ENCODE assay signal across 1 cellular context in the genomic region with DNA sequence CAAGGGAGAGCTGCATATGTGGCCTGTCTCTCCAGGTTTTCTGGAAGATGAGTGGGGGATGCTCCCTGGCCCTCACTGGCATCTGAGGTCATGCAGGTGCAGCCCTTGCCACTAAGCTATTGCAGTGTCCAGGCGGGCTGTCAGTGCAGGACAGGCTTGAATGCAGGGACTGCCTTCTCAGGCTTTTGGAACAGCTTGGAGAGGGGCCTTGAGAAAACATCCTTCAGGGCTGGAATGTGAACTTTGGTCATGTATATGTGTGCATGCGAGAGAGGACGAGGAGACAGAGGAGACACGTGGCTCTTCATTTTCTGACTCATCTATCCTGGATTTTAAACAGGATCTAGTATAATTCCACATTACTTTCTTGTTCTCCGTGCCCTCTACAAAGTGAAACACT.
TF ChIP-seq lines count a peak whose summit lies in the region.

No MANE protein-coding gene starts in this region.

TF ChIP-seq in HepG2, 621 proteins besides CTCF, POLR2A, EP300 and RAD21 (continued from another document and continues in another):
- TF ChIP-seq, protein P1, sequence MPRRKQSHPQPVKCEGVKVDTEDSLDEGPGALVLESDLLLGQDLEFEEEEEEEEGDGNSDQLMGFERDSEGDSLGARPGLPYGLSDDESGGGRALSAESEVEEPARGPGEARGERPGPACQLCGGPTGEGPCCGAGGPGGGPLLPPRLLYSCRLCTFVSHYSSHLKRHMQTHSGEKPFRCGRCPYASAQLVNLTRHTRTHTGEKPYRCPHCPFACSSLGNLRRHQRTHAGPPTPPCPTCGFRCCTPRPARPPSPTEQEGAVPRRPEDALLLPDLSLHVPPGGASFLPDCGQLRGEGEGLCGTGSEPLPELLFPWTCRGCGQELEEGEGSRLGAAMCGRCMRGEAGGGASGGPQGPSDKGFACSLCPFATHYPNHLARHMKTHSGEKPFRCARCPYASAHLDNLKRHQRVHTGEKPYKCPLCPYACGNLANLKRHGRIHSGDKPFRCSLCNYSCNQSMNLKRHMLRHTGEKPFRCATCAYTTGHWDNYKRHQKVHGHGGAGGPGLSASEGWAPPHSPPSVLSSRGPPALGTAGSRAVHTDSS (CRISPR knock-in tag; conservative IDR thresholded peaks at IDR 0.05) = no peak
- TF ChIP-seq, protein P2, sequence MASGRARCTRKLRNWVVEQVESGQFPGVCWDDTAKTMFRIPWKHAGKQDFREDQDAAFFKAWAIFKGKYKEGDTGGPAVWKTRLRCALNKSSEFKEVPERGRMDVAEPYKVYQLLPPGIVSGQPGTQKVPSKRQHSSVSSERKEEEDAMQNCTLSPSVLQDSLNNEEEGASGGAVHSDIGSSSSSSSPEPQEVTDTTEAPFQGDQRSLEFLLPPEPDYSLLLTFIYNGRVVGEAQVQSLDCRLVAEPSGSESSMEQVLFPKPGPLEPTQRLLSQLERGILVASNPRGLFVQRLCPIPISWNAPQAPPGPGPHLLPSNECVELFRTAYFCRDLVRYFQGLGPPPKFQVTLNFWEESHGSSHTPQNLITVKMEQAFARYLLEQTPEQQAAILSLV (CRISPR knock-in tag; IDR thresholded peaks at IDR 0.05; ENCODE audit: borderline replicate concordance) = 0 out of 2 replicates have a peak, but pooled peaks have one; percentile 9
- TF ChIP-seq ZNF335 (CRISPR knock-in tag; IDR thresholded peaks at IDR 0.05) (no peak), ZNF577 (CRISPR knock-in tag; IDR thresholded peaks at IDR 0.05; ENCODE audit: borderline replicate concordance, low read depth) (no peak), PAF1 (CRISPR knock-in tag; IDR thresholded peaks at IDR 0.05) (no peak), RCOR2 (CRISPR knock-in tag; IDR thresholded peaks at IDR 0.05) (no peak), ZNF121 (CRISPR knock-in tag; IDR thresholded peaks at IDR 0.05) (no peak), FOSL2 (CRISPR knock-in tag; IDR thresholded peaks at IDR 0.05) (peak; percentile 83), KLF13 (CRISPR knock-in tag; IDR thresholded peaks at IDR 0.05) (no peak), BRD4 (CRISPR knock-in tag; IDR thresholded peaks at IDR 0.05) (no peak), ZNF260 (CRISPR knock-in tag; IDR thresholded peaks at IDR 0.05; ENCODE audit: borderline replicate concordance, low read depth) (no peak), SMC3 (IDR thresholded peaks at IDR 0.05; ENCODE audit: low read length) (no peak), CBX5 (CRISPR knock-in tag; IDR thresholded peaks at IDR 0.05; ENCODE audit: borderline replicate concordance) (no peak), RAD51 (IDR thresholded peaks at IDR 0.05; ENCODE audit: borderline replicate concordance) (no peak), FOXC1 (CRISPR knock-in tag; IDR thresholded peaks at IDR 0.05; ENCODE audit: borderline replicate concordance) (no peak), ERF (CRISPR knock-in tag; IDR thresholded peaks at IDR 0.05) (no peak), RFX3 (CRISPR knock-in tag; IDR thresholded peaks at IDR 0.05) (no peak), PHF20 (CRISPR knock-in tag; IDR thresholded peaks at IDR 0.05) (no peak), SIN3B (IDR thresholded peaks at IDR 0.05; ENCODE audit: low read length) (no peak), ZNF337 (CRISPR knock-in tag; IDR thresholded peaks at IDR 0.05; ENCODE audit: borderline replicate concordance, low read depth) (no peak), ZKSCAN8 (CRISPR knock-in tag; IDR thresholded peaks at IDR 0.05; ENCODE audit: borderline replicate concordance) (no peak), KAT7 (CRISPR knock-in tag; IDR thresholded peaks at IDR 0.05; ENCODE audit: borderline replicate concordance) (no peak), ARNTL (CRISPR knock-in tag; IDR thresholded peaks at IDR 0.05) (no peak), TOE1 (CRISPR knock-in tag; IDR thresholded peaks at IDR 0.05) (no peak)
- TF ChIP-seq, protein P3, sequence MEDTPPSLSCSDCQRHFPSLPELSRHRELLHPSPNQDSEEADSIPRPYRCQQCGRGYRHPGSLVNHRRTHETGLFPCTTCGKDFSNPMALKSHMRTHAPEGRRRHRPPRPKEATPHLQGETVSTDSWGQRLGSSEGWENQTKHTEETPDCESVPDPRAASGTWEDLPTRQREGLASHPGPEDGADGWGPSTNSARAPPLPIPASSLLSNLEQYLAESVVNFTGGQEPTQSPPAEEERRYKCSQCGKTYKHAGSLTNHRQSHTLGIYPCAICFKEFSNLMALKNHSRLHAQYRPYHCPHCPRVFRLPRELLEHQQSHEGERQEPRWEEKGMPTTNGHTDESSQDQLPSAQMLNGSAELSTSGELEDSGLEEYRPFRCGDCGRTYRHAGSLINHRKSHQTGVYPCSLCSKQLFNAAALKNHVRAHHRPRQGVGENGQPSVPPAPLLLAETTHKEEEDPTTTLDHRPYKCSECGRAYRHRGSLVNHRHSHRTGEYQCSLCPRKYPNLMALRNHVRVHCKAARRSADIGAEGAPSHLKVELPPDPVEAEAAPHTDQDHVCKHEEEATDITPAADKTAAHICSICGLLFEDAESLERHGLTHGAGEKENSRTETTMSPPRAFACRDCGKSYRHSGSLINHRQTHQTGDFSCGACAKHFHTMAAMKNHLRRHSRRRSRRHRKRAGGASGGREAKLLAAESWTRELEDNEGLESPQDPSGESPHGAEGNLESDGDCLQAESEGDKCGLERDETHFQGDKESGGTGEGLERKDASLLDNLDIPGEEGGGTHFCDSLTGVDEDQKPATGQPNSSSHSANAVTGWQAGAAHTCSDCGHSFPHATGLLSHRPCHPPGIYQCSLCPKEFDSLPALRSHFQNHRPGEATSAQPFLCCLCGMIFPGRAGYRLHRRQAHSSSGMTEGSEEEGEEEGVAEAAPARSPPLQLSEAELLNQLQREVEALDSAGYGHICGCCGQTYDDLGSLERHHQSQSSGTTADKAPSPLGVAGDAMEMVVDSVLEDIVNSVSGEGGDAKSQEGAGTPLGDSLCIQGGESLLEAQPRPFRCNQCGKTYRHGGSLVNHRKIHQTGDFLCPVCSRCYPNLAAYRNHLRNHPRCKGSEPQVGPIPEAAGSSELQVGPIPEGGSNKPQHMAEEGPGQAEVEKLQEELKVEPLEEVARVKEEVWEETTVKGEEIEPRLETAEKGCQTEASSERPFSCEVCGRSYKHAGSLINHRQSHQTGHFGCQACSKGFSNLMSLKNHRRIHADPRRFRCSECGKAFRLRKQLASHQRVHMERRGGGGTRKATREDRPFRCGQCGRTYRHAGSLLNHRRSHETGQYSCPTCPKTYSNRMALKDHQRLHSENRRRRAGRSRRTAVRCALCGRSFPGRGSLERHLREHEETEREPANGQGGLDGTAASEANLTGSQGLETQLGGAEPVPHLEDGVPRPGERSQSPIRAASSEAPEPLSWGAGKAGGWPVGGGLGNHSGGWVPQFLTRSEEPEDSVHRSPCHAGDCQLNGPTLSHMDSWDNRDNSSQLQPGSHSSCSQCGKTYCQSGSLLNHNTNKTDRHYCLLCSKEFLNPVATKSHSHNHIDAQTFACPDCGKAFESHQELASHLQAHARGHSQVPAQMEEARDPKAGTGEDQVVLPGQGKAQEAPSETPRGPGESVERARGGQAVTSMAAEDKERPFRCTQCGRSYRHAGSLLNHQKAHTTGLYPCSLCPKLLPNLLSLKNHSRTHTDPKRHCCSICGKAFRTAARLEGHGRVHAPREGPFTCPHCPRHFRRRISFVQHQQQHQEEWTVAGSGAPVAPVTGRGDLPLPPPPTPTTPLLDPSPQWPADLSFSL (CRISPR knock-in tag; IDR thresholded peaks at IDR 0.05) = no peak
- TF ChIP-seq, protein P4, sequence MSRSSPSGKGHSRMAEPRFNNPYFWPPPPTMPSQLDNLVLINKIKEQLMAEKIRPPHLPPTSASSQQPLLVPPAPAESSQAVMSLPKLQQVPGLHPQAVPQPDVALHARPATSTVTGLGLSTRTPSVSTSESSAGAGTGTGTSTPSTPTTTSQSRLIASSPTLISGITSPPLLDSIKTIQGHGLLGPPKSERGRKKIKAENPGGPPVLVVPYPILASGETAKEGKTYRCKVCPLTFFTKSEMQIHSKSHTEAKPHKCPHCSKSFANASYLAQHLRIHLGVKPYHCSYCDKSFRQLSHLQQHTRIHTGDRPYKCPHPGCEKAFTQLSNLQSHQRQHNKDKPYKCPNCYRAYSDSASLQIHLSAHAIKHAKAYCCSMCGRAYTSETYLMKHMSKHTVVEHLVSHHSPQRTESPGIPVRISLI (CRISPR knock-in tag; IDR thresholded peaks at IDR 0.05; ENCODE audit: borderline replicate concordance) = no peak
- TF ChIP-seq, protein P5, sequence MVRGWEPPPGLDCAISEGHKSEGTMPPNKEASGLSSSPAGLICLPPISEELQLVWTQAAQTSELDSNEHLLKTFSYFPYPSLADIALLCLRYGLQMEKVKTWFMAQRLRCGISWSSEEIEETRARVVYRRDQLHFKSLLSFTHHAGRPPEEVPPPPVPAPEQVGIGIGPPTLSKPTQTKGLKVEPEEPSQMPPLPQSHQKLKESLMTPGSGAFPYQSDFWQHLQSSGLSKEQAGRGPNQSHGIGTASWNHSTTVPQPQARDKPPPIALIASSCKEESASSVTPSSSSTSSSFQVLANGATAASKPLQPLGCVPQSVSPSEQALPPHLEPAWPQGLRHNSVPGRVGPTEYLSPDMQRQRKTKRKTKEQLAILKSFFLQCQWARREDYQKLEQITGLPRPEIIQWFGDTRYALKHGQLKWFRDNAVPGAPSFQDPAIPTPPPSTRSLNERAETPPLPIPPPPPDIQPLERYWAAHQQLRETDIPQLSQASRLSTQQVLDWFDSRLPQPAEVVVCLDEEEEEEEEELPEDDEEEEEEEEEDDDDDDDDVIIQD (CRISPR knock-in tag; IDR thresholded peaks at IDR 0.05; ENCODE audit: low read depth) = no peak
- TF ChIP-seq, protein P6, sequence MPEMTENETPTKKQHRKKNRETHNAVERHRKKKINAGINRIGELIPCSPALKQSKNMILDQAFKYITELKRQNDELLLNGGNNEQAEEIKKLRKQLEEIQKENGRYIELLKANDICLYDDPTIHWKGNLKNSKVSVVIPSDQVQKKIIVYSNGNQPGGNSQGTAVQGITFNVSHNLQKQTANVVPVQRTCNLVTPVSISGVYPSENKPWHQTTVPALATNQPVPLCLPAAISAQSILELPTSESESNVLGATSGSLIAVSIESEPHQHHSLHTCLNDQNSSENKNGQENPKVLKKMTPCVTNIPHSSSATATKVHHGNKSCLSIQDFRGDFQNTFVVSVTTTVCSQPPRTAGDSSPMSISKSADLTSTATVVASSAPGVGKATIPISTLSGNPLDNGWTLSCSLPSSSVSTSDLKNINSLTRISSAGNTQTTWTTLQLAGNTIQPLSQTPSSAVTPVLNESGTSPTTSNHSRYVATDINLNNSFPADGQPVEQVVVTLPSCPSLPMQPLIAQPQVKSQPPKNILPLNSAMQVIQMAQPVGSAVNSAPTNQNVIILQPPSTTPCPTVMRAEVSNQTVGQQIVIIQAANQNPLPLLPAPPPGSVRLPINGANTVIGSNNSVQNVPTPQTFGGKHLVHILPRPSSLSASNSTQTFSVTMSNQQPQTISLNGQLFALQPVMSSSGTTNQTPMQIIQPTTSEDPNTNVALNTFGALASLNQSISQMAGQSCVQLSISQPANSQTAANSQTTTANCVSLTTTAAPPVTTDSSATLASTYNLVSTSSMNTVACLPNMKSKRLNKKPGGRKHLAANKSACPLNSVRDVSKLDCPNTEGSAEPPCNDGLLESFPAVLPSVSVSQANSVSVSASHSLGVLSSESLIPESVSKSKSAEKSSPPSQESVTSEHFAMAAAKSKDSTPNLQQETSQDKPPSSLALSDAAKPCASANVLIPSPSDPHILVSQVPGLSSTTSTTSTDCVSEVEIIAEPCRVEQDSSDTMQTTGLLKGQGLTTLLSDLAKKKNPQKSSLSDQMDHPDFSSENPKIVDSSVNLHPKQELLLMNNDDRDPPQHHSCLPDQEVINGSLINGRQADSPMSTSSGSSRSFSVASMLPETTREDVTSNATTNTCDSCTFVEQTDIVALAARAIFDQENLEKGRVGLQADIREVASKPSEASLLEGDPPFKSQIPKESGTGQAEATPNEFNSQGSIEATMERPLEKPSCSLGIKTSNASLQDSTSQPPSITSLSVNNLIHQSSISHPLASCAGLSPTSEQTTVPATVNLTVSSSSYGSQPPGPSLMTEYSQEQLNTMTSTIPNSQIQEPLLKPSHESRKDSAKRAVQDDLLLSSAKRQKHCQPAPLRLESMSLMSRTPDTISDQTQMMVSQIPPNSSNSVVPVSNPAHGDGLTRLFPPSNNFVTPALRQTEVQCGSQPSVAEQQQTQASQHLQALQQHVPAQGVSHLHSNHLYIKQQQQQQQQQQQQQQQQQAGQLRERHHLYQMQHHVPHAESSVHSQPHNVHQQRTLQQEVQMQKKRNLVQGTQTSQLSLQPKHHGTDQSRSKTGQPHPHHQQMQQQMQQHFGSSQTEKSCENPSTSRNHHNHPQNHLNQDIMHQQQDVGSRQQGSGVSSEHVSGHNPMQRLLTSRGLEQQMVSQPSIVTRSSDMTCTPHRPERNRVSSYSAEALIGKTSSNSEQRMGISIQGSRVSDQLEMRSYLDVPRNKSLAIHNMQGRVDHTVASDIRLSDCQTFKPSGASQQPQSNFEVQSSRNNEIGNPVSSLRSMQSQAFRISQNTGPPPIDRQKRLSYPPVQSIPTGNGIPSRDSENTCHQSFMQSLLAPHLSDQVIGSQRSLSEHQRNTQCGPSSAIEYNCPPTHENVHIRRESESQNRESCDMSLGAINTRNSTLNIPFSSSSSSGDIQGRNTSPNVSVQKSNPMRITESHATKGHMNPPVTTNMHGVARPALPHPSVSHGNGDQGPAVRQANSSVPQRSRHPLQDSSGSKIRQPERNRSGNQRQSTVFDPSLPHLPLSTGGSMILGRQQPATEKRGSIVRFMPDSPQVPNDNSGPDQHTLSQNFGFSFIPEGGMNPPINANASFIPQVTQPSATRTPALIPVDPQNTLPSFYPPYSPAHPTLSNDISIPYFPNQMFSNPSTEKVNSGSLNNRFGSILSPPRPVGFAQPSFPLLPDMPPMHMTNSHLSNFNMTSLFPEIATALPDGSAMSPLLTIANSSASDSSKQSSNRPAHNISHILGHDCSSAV (CRISPR knock-in tag; IDR thresholded peaks at IDR 0.05; ENCODE audit: borderline replicate concordance) = no peak
- TF ChIP-seq, protein P7, sequence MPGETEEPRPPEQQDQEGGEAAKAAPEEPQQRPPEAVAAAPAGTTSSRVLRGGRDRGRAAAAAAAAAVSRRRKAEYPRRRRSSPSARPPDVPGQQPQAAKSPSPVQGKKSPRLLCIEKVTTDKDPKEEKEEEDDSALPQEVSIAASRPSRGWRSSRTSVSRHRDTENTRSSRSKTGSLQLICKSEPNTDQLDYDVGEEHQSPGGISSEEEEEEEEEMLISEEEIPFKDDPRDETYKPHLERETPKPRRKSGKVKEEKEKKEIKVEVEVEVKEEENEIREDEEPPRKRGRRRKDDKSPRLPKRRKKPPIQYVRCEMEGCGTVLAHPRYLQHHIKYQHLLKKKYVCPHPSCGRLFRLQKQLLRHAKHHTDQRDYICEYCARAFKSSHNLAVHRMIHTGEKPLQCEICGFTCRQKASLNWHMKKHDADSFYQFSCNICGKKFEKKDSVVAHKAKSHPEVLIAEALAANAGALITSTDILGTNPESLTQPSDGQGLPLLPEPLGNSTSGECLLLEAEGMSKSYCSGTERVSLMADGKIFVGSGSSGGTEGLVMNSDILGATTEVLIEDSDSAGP (CRISPR knock-in tag; IDR thresholded peaks at IDR 0.05; ENCODE audit: borderline replicate concordance) = no peak
- TF ChIP-seq, protein P8, sequence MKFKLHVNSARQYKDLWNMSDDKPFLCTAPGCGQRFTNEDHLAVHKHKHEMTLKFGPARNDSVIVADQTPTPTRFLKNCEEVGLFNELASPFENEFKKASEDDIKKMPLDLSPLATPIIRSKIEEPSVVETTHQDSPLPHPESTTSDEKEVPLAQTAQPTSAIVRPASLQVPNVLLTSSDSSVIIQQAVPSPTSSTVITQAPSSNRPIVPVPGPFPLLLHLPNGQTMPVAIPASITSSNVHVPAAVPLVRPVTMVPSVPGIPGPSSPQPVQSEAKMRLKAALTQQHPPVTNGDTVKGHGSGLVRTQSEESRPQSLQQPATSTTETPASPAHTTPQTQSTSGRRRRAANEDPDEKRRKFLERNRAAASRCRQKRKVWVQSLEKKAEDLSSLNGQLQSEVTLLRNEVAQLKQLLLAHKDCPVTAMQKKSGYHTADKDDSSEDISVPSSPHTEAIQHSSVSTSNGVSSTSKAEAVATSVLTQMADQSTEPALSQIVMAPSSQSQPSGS (CRISPR knock-in tag; IDR thresholded peaks at IDR 0.05) = no peak
